Comparison of ENCODE assay signal across 9 cellular contexts in the genomic region with DNA sequence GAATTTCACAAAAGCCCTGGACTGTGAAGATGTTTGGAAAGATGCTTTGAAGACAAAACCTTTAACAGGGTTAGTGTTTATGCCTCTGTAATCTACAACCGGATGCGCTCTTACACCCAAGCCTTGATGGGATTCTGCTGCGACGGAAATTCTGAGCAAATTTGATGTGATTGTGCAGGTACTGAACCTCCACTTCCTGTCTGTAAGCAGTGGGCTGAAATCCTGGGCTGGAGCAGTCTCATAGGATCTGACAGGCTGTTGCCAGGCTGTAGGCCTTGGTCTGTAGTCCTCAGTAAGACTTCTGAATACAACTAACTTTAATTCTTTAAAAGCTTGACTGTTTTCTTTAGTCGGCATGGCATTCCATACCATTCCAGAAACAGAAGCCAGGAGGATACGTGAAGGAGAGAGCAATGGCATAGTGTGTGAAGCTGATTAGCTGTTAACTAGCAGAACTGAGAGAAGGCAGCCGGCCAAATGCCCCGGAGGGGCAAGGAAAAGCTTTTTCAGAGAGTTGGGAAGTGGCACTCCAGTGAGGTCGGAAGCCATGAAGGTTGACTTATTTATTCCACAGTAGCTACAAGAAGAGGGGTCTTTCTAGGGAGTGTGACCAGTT.
A peak's percentile ranks its signal among the peaks of the same experiment; 100 is the strongest.
DNase-seq lines count a peak whose midpoint lies in the region; ATAC-seq, FAIRE-seq and TF ChIP-seq lines count a peak whose summit lies in the region.
"Had no signal": no experiment of that assay in that cellular context is flagged by ENCODE, and none has a peak within 500 bp of the region (broad histone marks: within the 10 kb centered on the region; RNA-seq: fewer than 3 reads in every experiment).

No MANE protein-coding gene starts in this region.

- H3K9ac ChIP-seq in GM12878 (ENCODE audit: control insufficient read depth, insufficient read depth, low read length) (peak overlapping the region; percentile 46), neuronal stem cell (ENCODE audit: low read depth, low read length, poor library complexity) (no peak overlapping the region), kidney (ENCODE audit: low read length in 2 of 2) (no peak overlapping the region)

- H3K4me3 Mint-ChIP-seq in MCF 10A (ENCODE audit: unreplicated experiment) = no peak overlapping the region

- H2BK120ac ChIP-seq in neuronal stem cell (ENCODE audit: low read depth, low read length) = no peak overlapping the region

- H4K20me1 ChIP-seq in GM12878 (ENCODE audit: control insufficient read depth, insufficient read depth) = no peaks in the 10 kb centered on the region

- no peak for TF ChIP-seq EP300 in GM12878 (IDR thresholded peaks at IDR 0.05; ENCODE audit: borderline replicate concordance in 1 of 2, control insufficient read depth in 1 of 2, low read depth in 2 of 2, low read length in 2 of 2)

- H2BK5ac ChIP-seq in neuronal stem cell (ENCODE audit: low read length) = no peak overlapping the region

- TF ChIP-seq POLR2A in breast epithelium (IDR thresholded peaks at IDR 0.05) = no peak
- no peak for TF ChIP-seq POLR2A in GM12878 (IDR thresholded peaks at IDR 0.05; ENCODE audit: low read depth, low read length)

- H2AFZ ChIP-seq in GM12878 (ENCODE audit: control insufficient read depth, low read depth, low read length) (peak overlapping the region; percentile 1; the same call in 1 of the 2 replicates), neuronal stem cell (ENCODE audit: low read length) (peak overlapping the region; percentile 21)

- no peak overlapping the region for H3K23ac ChIP-seq in neuronal stem cell (ENCODE audit: low read depth, low read length, poor library complexity)

- no peaks in the 10 kb centered on the region for H3K27me3 ChIP-seq in breast epithelium
- no peaks in the 10 kb centered on the region for H3K27me3 ChIP-seq in GM12878 (replicated peaks in 1 of 2; ENCODE audit: control insufficient read depth in 2 of 2, insufficient read depth in 2 of 2, low read length in 1 of 2)
- H3K27me3 ChIP-seq in neuronal stem cell (ENCODE audit: control insufficient read depth in 3 of 3, insufficient read depth in 3 of 3, low read depth in 1 of 3, low read length in 3 of 3) = no peaks in the 10 kb centered on the region
- no peaks in the 10 kb centered on the region for H3K27me3 ChIP-seq in tibial artery

- DNase-seq in MCF 10A (ENCODE audit: unreplicated experiment) (peak; percentile 11), breast epithelium (ENCODE audit: low spot score in 2 of 2) (no peak), GM12878 (ENCODE audit: low read depth, low spot score) (no peak), neuronal stem cell (ENCODE audit: low spot score) (no peak), tibial artery (no peak), NCI-H748 treated with DMSO at 0.1 percent for 48 hours (lab: John Stamatoyannopoulos, UW) (no peak), kidney (no peak)
- DNase-seq: NCI-H226 had no signal

- H2BK15ac ChIP-seq in neuronal stem cell (ENCODE audit: low read length) = peak overlapping the region; percentile 4

- in situ Hi-C loops in GM12878 (cut with MboI) = loop anchor here (5.0 to 25.0 kb wide), 2 partner anchors 122 to 302 kb away; partner anchors contain the start of gene HIVEP1

- H3K27ac ChIP-seq in breast epithelium (no peak overlapping the region), GM12878 (ENCODE audit: control insufficient read depth, insufficient read depth) (peak overlapping the region; percentile 75), neuronal stem cell (replicated peaks; ENCODE audit: low read length) (no peak overlapping the region), tibial artery (peak overlapping the region; percentile 39 to 73), kidney (ENCODE audit: low read depth in 2 of 2, low read length in 2 of 2) (peak overlapping the region in 1 of 2 donors; percentile 32)

- H3K36me3 ChIP-seq in breast epithelium = no peaks in the 10 kb centered on the region
- no peaks in the 10 kb centered on the region for H3K36me3 ChIP-seq in GM12878 (ENCODE audit: control insufficient read depth in 2 of 2, insufficient read depth in 2 of 2, low read length in 1 of 2)
- H3K36me3 ChIP-seq in neuronal stem cell (replicated peaks in 1 of 2; ENCODE audit: control insufficient read depth in 2 of 2, insufficient read depth in 2 of 2, low read length in 2 of 2) = no peaks in the 10 kb centered on the region
- no peaks in the 10 kb centered on the region for H3K36me3 ChIP-seq in tibial artery
- H3K36me3 ChIP-seq in kidney (ENCODE audit: control insufficient read depth in 1 of 2, insufficient read depth in 2 of 2, low read length in 2 of 2) = no peaks in the 10 kb centered on the region

- H3K4me1 ChIP-seq in breast epithelium (no peaks in the 10 kb centered on the region), GM12878 (ENCODE audit: control insufficient read depth, insufficient read depth, low read length) (peaks cover 47% of the 10 kb centered on the region), neuronal stem cell (ENCODE audit: control insufficient read depth in 2 of 2, insufficient read depth in 1 of 2, low read depth in 1 of 2, low read length in 2 of 2) (peaks cover 0 to 16% of the 10 kb centered on the region in 2 donors), tibial artery (peaks cover 0 to 37% (median 23%) of the 10 kb centered on the region in 4 donors), kidney (ENCODE audit: control insufficient read depth in 1 of 2, insufficient read depth in 1 of 2, low read depth in 1 of 2, low read length in 2 of 2) (peaks cover 5 to 12% of the 10 kb centered on the region in 2 donors)

- H3K27ac Mint-ChIP-seq in MCF 10A (ENCODE audit: low read depth, unreplicated experiment) = no peak overlapping the region

- TF ChIP-seq CTCF in MCF 10A (IDR thresholded peaks at IDR 0.05; ENCODE audit: unreplicated experiment) (no peak), breast epithelium (IDR thresholded peaks at IDR 0.05) (no peak), GM12878 (IDR thresholded peaks at IDR 0.05 in 2 of 3, conservative IDR thresholded peaks at IDR 0.05 in 1 of 3; ENCODE audit: control insufficient read depth in 2 of 3, extremely low read depth in 1 of 3, insufficient read depth in 1 of 3, low read depth in 3 of 3, low read length in 3 of 3) (no peak), tibial artery (IDR thresholded peaks at IDR 0.05) (no peak), kidney (IDR thresholded peaks at IDR 0.05; ENCODE audit: borderline replicate concordance, extremely low read depth, insufficient read depth) (no peak)

- no peak overlapping the region for H3K4me3 ChIP-seq in breast epithelium
- peak overlapping the region; percentile 17; the same call in 1 of the 2 replicates for H3K4me3 ChIP-seq in GM12878
- H3K4me3 ChIP-seq in neuronal stem cell (ENCODE audit: low read length in 2 of 2) = no peak overlapping the region
- no peak overlapping the region for H3K4me3 ChIP-seq in tibial artery
- H3K4me3 ChIP-seq in kidney (ENCODE audit: low read length in 2 of 2) = no peak overlapping the region

- RAD21 ChIA-PET in GM12878 (lab: Charles Lee; ENCODE audit: unreplicated experiment) = interaction anchor here (1.0 to 7.4 kb wide), 17 partner anchors 8 to 645 kb away, joined by 3 to 117 read pairs (median 21); partner anchors contain the start of genes EDN1 and HIVEP1

- H3K4me2 ChIP-seq in GM12878 (ENCODE audit: control insufficient read depth, insufficient read depth) = peak overlapping the region; percentile 22; the same call in 1 of the 2 replicates
- no peak overlapping the region for H3K4me2 ChIP-seq in neuronal stem cell (ENCODE audit: insufficient read depth, low read length, poor library complexity, severe bottlenecking)

- 76% methylated on average over 9 of the region's 9 CpGs for WGBS in GM12878 (ENCODE audit: insufficient coverage, insufficient replicate concordance, low lambda C conversion rate, missing lambda C conversion rate)
- no CpG with 5 or more reads among the region's 9 CpGs for WGBS in neuronal stem cell (ENCODE audit: extremely low coverage in 2 of 2, insufficient read length in 2 of 2, insufficient replicate concordance in 1 of 2), 2 donors

- no peaks in the 10 kb centered on the region; the same call in 1 of the 2 replicates for H3K79me2 ChIP-seq in GM12878 (ENCODE audit: control insufficient read depth, insufficient read depth, low read length)

- TF ChIP-seq RAD21 in GM12878 (IDR thresholded peaks at IDR 0.05; ENCODE audit: insufficient read depth, low read depth, low read length) = no peak

- H3K9me3 Mint-ChIP-seq in MCF 10A (ENCODE audit: unreplicated experiment) = no peaks in the 10 kb centered on the region

- POLR2A ChIA-PET in MCF 10A (lab: Yijun Ruan, JAX) (interaction anchor here (0.6 kb wide), 1 partner anchor 12 kb away, joined by 3 read pairs; no protein-coding TSS in a partner anchor), GM12878 (lab: Charles Lee) (interaction anchor here (0.5 to 7.8 kb wide), 9 partner anchors 9 to 393 kb away, joined by 3 to 69 read pairs (median 6); no protein-coding TSS in a partner anchor)

- no peak overlapping the region for H2BK12ac ChIP-seq in neuronal stem cell (ENCODE audit: low read length)

- H4K8ac ChIP-seq in neuronal stem cell (ENCODE audit: low read depth, low read length) = no peak overlapping the region

- H3K18ac ChIP-seq in neuronal stem cell (ENCODE audit: low read length) = no peak overlapping the region

- intact Hi-C loops in MCF 10A (cut with micrococcal nuclease) = no loop called here
- intact Hi-C loops in breast epithelium (cut with DNase I; ENCODE audit: low total_unique reads) = no loop called here
- intact Hi-C loops in GM12878 (cut with micrococcal nuclease; ENCODE audit: unreplicated experiment) = loop anchor here (2.0 to 5.0 kb wide), 6 partner anchors 77 to 647 kb away; partner anchors contain the start of genes EDN1 and HIVEP1
- intact Hi-C loops in tibial artery (cut with DNase I; ENCODE audit: low total_unique reads) = loop anchor here (5.0 kb wide), 1 partner anchor 102 kb away; no protein-coding TSS in a partner anchor
- intact Hi-C loops in kidney (cut with DNase I) = no loop called here

- CTCF ChIA-PET in MCF 10A (lab: Yijun Ruan, JAX) (no interaction called here), GM12878 (lab: Yijun Ruan, JAX) (interaction anchor here (0.6 to 6.3 kb wide), 7 partner anchors 9 to 893 kb away, joined by 3 to 56 read pairs (median 4); no protein-coding TSS in a partner anchor)

- SMC1A ChIA-PET in GM12878 (lab: Charles Lee; ENCODE audit: uncharacterized antibody, unreplicated experiment) = interaction anchor here (1.0 to 9.7 kb wide), 17 partner anchors 11 to 896 kb away, joined by 3 to 151 read pairs (median 5); no protein-coding TSS in a partner anchor

- H3K9me3 ChIP-seq in breast epithelium = no peaks in the 10 kb centered on the region
- peaks cover 2% of the 10 kb centered on the region; the same call in 2 of the 3 replicates for H3K9me3 ChIP-seq in GM12878 (replicated peaks; ENCODE audit: control insufficient read depth, insufficient read depth, low read length)
- H3K9me3 ChIP-seq in neuronal stem cell (replicated peaks in 1 of 2; ENCODE audit: control insufficient read depth in 2 of 2, insufficient read depth in 1 of 2, low read depth in 1 of 2, low read length in 2 of 2) = no peaks in the 10 kb centered on the region
- no peaks in the 10 kb centered on the region for H3K9me3 ChIP-seq in tibial artery
- H3K9me3 ChIP-seq in kidney (ENCODE audit: control insufficient read depth in 1 of 2, low read length in 2 of 2) = no peaks in the 10 kb centered on the region

- no peak for ATAC-seq in GM12878
- no peak for ATAC-seq in HG03565 (IDR thresholded peaks at IDR 0.05; ENCODE audit: unreplicated experiment)

- no peak for FAIRE-seq in GM12878 (lab: Jason Lieb, UNC)
- no peak for FAIRE-seq in kidney (lab: Jason Lieb, UNC)

- H3K27me3 Mint-ChIP-seq in MCF 10A (ENCODE audit: insufficient read depth, unreplicated experiment) = no peaks in the 10 kb centered on the region

- H3K14ac ChIP-seq in neuronal stem cell (ENCODE audit: low read length) = no peak overlapping the region

- no peaks in the 10 kb centered on the region for H3K79me1 ChIP-seq in neuronal stem cell (ENCODE audit: low read depth, low read length)

- H4K91ac ChIP-seq in neuronal stem cell (ENCODE audit: low read depth, low read length, poor library complexity) = no peak overlapping the region

- peaks cover 20% of the 10 kb centered on the region for H3K4me1 Mint-ChIP-seq in MCF 10A (ENCODE audit: insufficient read depth, unreplicated experiment)

- no TSS peak for BruUV-seq in MCF 10A (replicated peaks; lab: Mats Ljungman, UMichigan)
- no TSS peak for BruUV-seq in GM12878 (replicated peaks; lab: Mats Ljungman, UMichigan)

- H3K36me3 Mint-ChIP-seq in MCF 10A (ENCODE audit: insufficient read depth, unreplicated experiment) = no peaks in the 10 kb centered on the region

- no peak overlapping the region for H2AK5ac ChIP-seq in neuronal stem cell (ENCODE audit: low read depth, low read length)

- no peak overlapping the region for H3K4ac ChIP-seq in neuronal stem cell (ENCODE audit: low read length)

Comparison
In these comparisons a context has a peak if more than half of its experiments do, and no peak if none do; other contexts are left out.
1. H3K27ac ChIP-seq: peak in GM12878 (single experiment) and tibial artery (2 of 2); none in breast epithelium (0 of 2) and neuronal stem cell (single experiment).
2. intact Hi-C loops: an anchor here in GM12878 (2.0 to 5.0 kb wide) and tibial artery (5.0 kb wide); none called in MCF 10A, breast epithelium and kidney.